ENCODE assay signal across 24 cellular contexts in genomic region chr5:17037751-17038150, GRCh38.
DNase-seq lines count a peak whose midpoint lies in the region; ATAC-seq and FAIRE-seq lines count a peak whose summit lies in the region.
"Had no signal": no experiment of that assay in that cellular context is flagged by ENCODE, and none has a peak within 500 bp of the region (broad histone marks: within the 10 kb centered on the region; RNA-seq: fewer than 3 reads in every experiment).

No MANE protein-coding gene starts in this region.

- peak; percentile 83 for DNase-seq in A172 (ENCODE audit: low spot score)
- DNase-seq in HCEC 1CT, result peak; percentile 15
- DNase-seq in astrocyte of the hippocampus (ENCODE audit: low read depth, low spot score), result peak; percentile 40
- peak; percentile 30 for DNase-seq in kidney glomerular epithelial cell (lab: John Stamatoyannopoulos, UW)
- DNase-seq in RCC 7860 (ENCODE audit: low spot score), result no peak
- no peak for DNase-seq in activated naive CD4-positive, alpha-beta T cell treated with anti-CD3 and anti-CD28 coated beads, Interleukin-2, amount 50 U/mL, for 72 hours (ENCODE audit: low spot score in 2 of 2)
- DNase-seq in RPMI8226, result no peak
- no peak for DNase-seq in NCI-H2029 (lab: John Stamatoyannopoulos, UW)
- DNase-seq: activated CD4-positive, alpha-beta T cell treated with anti-CD3 and anti-CD28 coated beads, Interleukin-2, amount 50 U/mL, for 4 hours; anterior cingulate cortex; C1 segment of cervical spinal cord; GF-D8; KG1; kidney; NCI-H1092; NCI-H2029 treated with DMSO at 0.1 percent for 48 hours; NCI-H510A treated with DMSO at 0.1 percent for 48 hours; SHP77 treated with DMSO at 0.1 percent for 48 hours; small intestine; stimulated activated CD4-positive, alpha-beta T cell treated with anti-CD3 and anti-CD28 coated beads, Interleukin-4, amount 100 ng/mL, for 1 hour; T-helper 17 cell; WERI-Rb-1 had no signal

- FAIRE-seq in RCC 7860 (lab: Jason Lieb, UNC), result no peak
- FAIRE-seq: GM12878, kidney, small intestine had no signal

- H3K27ac Mint-ChIP-seq in activated naive CD4-positive, alpha-beta T cell treated with anti-CD3 and anti-CD28 coated beads, Interleukin-2, amount 50 U/mL, for 72 hours, result no peak overlapping the region
- H3K27ac Mint-ChIP-seq: T-helper 17 cell had no signal

- H3K36me3 Mint-ChIP-seq in activated naive CD4-positive, alpha-beta T cell treated with anti-CD3 and anti-CD28 coated beads, Interleukin-2, amount 50 U/mL, for 72 hours, result no peaks in the 10 kb centered on the region

- no peaks in the 10 kb centered on the region for H3K9me3 Mint-ChIP-seq in activated naive CD4-positive, alpha-beta T cell treated with anti-CD3 and anti-CD28 coated beads, Interleukin-2, amount 50 U/mL, for 72 hours
- H3K9me3 Mint-ChIP-seq: nephron had no signal

- no peak for ATAC-seq in activated naive CD4-positive, alpha-beta T cell treated with anti-CD3 and anti-CD28 coated beads, Interleukin-2, amount 50 U/mL, for 72 hours
- ATAC-seq: GM12878, T-helper 17 cell had no signal

Comparison
In these comparisons a context has a peak if more than half of its experiments do, and no peak if none do; other contexts are left out.
1. DNase-seq: peak in A172 (single experiment), HCEC 1CT (single experiment), astrocyte of the hippocampus (single experiment) and kidney glomerular epithelial cell (single experiment); none in RCC 7860 (single experiment), activated naive CD4-positive, alpha-beta T cell treated with anti-CD3 and anti-CD28 coated beads, Interleukin-2, amount 50 U/mL, for 72 hours (0 of 2), RPMI8226 (single experiment) and NCI-H2029 (single experiment).